25 cellular contexts compared by ENCODE assay signal in the genomic region with DNA sequence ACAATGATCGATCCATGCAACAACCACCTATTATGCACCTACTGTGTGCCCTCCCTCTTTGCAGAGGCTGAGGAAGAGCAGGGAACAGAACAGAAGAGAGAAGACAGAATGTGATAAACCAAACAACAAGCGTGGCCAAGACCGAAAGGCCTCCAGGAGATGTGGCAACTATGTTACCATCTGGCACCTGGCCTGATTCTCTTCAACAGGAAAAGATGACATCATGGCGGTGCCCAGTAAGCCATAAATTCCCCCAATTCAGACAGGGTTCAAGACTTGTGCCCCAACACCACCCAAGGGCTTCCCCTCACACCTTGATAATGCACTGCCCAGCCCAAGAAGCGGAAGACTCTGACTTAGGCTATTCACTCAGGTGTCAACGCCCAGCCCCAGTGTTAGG. TPM values are rescaled to one million over a fixed set of nuclear protein-coding genes. Genes with fewer than 3 reads are reported as not detected.
A peak's percentile ranks its signal among the peaks of the same experiment; 100 is the strongest.
DNase-seq lines count a peak whose midpoint lies in the region; ATAC-seq and TF ChIP-seq lines count a peak whose summit lies in the region.
"Had no signal": no experiment of that assay in that cellular context is flagged by ENCODE, and none has a peak within 500 bp of the region (broad histone marks: within the 10 kb centered on the region; RNA-seq: fewer than 3 reads in every experiment).

No MANE protein-coding gene starts in this region.

- peaks cover 30% of the 10 kb centered on the region for H3K36me3 Mint-ChIP-seq in T-helper 2 cell treated with Interferon-gamma antibody and Interleukin-4, amounts not matched to agents 5 μg/mL and 100 μg/mL, for 36 hours (ENCODE audit: low read depth)

- ATAC-seq in HG03025 (IDR thresholded peaks at IDR 0.05; ENCODE audit: low FRiP score, unreplicated experiment) (no peak), psoas muscle (no peak)
- ATAC-seq: GM23338 had no signal

- no peak overlapping the region for H3K4me2 ChIP-seq in GM23248 (ENCODE audit: unreplicated experiment)
- H3K4me2 ChIP-seq: BLaER1 treated with 17β-estradiol and CSF1 and Interleukin-3, amounts not matched to agents 10 nM and 100 nM; GM23338 had no signal

- H3K9me3 ChIP-seq in GM23248 (ENCODE audit: low read depth), result no peaks in the 10 kb centered on the region
- H3K9me3 ChIP-seq in psoas muscle, result no peaks in the 10 kb centered on the region
- H3K9me3 ChIP-seq: BLaER1 treated with 17β-estradiol and CSF1 and Interleukin-3, amounts not matched to agents 10 nM and 100 nM; Caco-2; MG63; Peyer's patch; SJCRH30 had no signal

- 91% methylated on average over 6 of the region's 6 CpGs for WGBS in GM23248 (ENCODE audit: low coverage in 1 of 2, low lambda C conversion rate in 2 of 2, missing lambda C conversion rate in 2 of 2), 2 experiments
- WGBS in psoas muscle, 3 donors, result 87 to 95% (median 90%) methylated on average over 6 of the region's 6 CpGs

- H3K4me1 ChIP-seq in GM23248 (ENCODE audit: insufficient read depth) (no peaks in the 10 kb centered on the region), psoas muscle (no peaks in the 10 kb centered on the region)
- H3K4me1 ChIP-seq: Caco-2, Peyer's patch, SJCRH30 had no signal

- H2AFZ ChIP-seq in GM23248, result no peak overlapping the region
- H2AFZ ChIP-seq: GM23338 had no signal

- H3K27me3 Mint-ChIP-seq in T-helper 2 cell treated with Interferon-gamma antibody and Interleukin-4, amounts not matched to agents 5 μg/mL and 100 μg/mL, for 36 hours (ENCODE audit: low read depth), result no peaks in the 10 kb centered on the region
- H3K27me3 Mint-ChIP-seq: CD4-positive, alpha-beta memory T cell had no signal

- peak overlapping the region; percentile 27 for H3K27ac Mint-ChIP-seq in T-helper 2 cell treated with Interferon-gamma antibody and Interleukin-4, amounts not matched to agents 5 μg/mL and 100 μg/mL, for 36 hours
- H3K27ac Mint-ChIP-seq: CD4-positive, alpha-beta memory T cell; GM23338 had no signal

- H3K9me3 Mint-ChIP-seq in T-helper 2 cell treated with Interferon-gamma antibody and Interleukin-4, amounts not matched to agents 5 μg/mL and 100 μg/mL, for 36 hours, result no peaks in the 10 kb centered on the region
- H3K9me3 Mint-ChIP-seq: CD4-positive, alpha-beta memory T cell; GM23338 had no signal

- H3K4me1 Mint-ChIP-seq in T-helper 2 cell treated with Interferon-gamma antibody and Interleukin-4, amounts not matched to agents 5 μg/mL and 100 μg/mL, for 36 hours (ENCODE audit: low read depth), result peaks cover 1% of the 10 kb centered on the region

- in situ Hi-C loops in GM23248 (cut with MboI), result no loop called here

- no peak for DNase-seq in T-helper 2 cell treated with Interferon-gamma antibody and Interleukin-4, amounts not matched to agents 5 μg/mL and 100 μg/mL, for 36 hours (ENCODE audit: low spot score)
- DNase-seq in T-helper 2 cell (no peak), GM23248 (peak; percentile 41), amniotic epithelial cell (ENCODE audit: low read depth) (peak; percentile 14), foreskin fibroblast (peak; percentile 9 to 21), NCI-H524 treated with DMSO at 0.1 percent for 48 hours (lab: John Stamatoyannopoulos, UW) (no peak), psoas muscle (no peak)
- DNase-seq: Caco-2; CD4-positive, alpha-beta memory T cell; DMS 273 treated with DMSO at 0.1 percent for 48 hours; DMS79 treated with DMSO at 0.1 percent for 48 hours; HCEC 1CT; Karpas-422; NCI-H1417; NCI-H1694 treated with DMSO at 0.1 percent for 48 hours; NCI-H2081 treated with DMSO at 0.1 percent for 48 hours; NCI-H2171 treated with DMSO at 0.1 percent for 48 hours; NCI-H526; Peyer's patch; SJCRH30 had no signal

- H3K4me3 ChIP-seq in GM23248 (no peak overlapping the region), foreskin fibroblast (ENCODE audit: low read depth in 1 of 2, low read length in 2 of 2) (no peak overlapping the region), psoas muscle (no peak overlapping the region)
- H3K4me3 ChIP-seq: BLaER1 treated with 17β-estradiol and CSF1 and Interleukin-3, amounts not matched to agents 10 nM and 100 nM; GM23338; MG63; Peyer's patch; SJCRH30 had no signal

- H3K27ac ChIP-seq in GM23248, result no peak overlapping the region
- H3K27ac ChIP-seq in psoas muscle, result no peak overlapping the region
- H3K27ac ChIP-seq: 22Rv1; BLaER1 treated with 17β-estradiol and CSF1 and Interleukin-3, amounts not matched to agents 10 nM and 100 nM; Peyer's patch; SJCRH30 had no signal

- H3F3A ChIP-seq in GM23248 (ENCODE audit: insufficient read depth), result peaks cover 48% of the 10 kb centered on the region

- H4K20me1 ChIP-seq in GM23248 (ENCODE audit: insufficient read depth), result peaks cover 17% of the 10 kb centered on the region

- no peaks in the 10 kb centered on the region for H3K9me2 ChIP-seq in GM23248 (ENCODE audit: insufficient read depth)

- intact Hi-C loops in psoas muscle (cut with DNase I), result no loop called here

- H3K36me3 ChIP-seq in GM23248 (ENCODE audit: low read depth) (peaks cover 43% of the 10 kb centered on the region), psoas muscle (ENCODE audit: insufficient read depth in 1 of 2, low read depth in 1 of 2) (peaks cover 0 to 7% of the 10 kb centered on the region in 2 donors)

- TF ChIP-seq CTCF in foreskin fibroblast (IDR thresholded peaks at IDR 0.05; ENCODE audit: low read depth, low read length) (no peak), psoas muscle (IDR thresholded peaks at IDR 0.05) (no peak)

- no peak overlapping the region for H3K4me3 Mint-ChIP-seq in T-helper 2 cell treated with Interferon-gamma antibody and Interleukin-4, amounts not matched to agents 5 μg/mL and 100 μg/mL, for 36 hours
- H3K4me3 Mint-ChIP-seq: CD4-positive, alpha-beta memory T cell; GM23338 had no signal

- H3K9ac ChIP-seq in GM23248, result no peak overlapping the region
- H3K9ac ChIP-seq: BLaER1 treated with 17β-estradiol and CSF1 and Interleukin-3, amounts not matched to agents 10 nM and 100 nM had no signal

- H3K27me3 ChIP-seq in GM23248 (replicated peaks; ENCODE audit: insufficient read depth) (no peaks in the 10 kb centered on the region), psoas muscle (ENCODE audit: insufficient read depth in 3 of 3, low read length in 2 of 3) (no peaks in the 10 kb centered on the region)
- H3K27me3 ChIP-seq: BLaER1 treated with 17β-estradiol and CSF1 and Interleukin-3, amounts not matched to agents 10 nM and 100 nM; MG63; Peyer's patch; SJCRH30 had no signal

- peaks cover 99% of the 10 kb centered on the region for H3K79me2 ChIP-seq in GM23248 (ENCODE audit: insufficient read depth)

RNA-seq across cellular contexts. Expression of a gene that starts 44.3 kb away (rescaled TPM):
- total RNA-seq in GM23248 (2014; rRNA removed; shearing (Covaris generic)), result 34.7 and 52.0 TPM in 2 replicates
- polyA plus RNA-seq in GM23248 (2016; fragmentation: Nextera tagmentation; extraction: Ambion mirVana), result 37.8 and 38.6 TPM in 2 replicates
- 10 to 100 TPM in 1 of 4 donors, 1 to 10 TPM in 3; 2.5 to 14.7 (median 3.8) TPM for total RNA-seq in psoas muscle
- polyA plus RNA-seq in psoas muscle, result 1 to 10 TPM in 2 of 3 donors, under 1 TPM in 1; 0.79 to 6.3 (median 1.0) TPM

Comparison
In these comparisons a context has a peak if more than half of its experiments do, and no peak if none do; other contexts are left out.
1. DNase-seq: peak in GM23248 (single experiment), amniotic epithelial cell (single experiment) and foreskin fibroblast (2 of 2); none in T-helper 2 cell treated with Interferon-gamma antibody and Interleukin-4, amounts not matched to agents 5 μg/mL and 100 μg/mL, for 36 hours (single experiment), T-helper 2 cell (0 of 5), NCI-H524 treated with DMSO at 0.1 percent for 48 hours (single experiment) and psoas muscle (0 of 2).